In the genomic region with DNA sequence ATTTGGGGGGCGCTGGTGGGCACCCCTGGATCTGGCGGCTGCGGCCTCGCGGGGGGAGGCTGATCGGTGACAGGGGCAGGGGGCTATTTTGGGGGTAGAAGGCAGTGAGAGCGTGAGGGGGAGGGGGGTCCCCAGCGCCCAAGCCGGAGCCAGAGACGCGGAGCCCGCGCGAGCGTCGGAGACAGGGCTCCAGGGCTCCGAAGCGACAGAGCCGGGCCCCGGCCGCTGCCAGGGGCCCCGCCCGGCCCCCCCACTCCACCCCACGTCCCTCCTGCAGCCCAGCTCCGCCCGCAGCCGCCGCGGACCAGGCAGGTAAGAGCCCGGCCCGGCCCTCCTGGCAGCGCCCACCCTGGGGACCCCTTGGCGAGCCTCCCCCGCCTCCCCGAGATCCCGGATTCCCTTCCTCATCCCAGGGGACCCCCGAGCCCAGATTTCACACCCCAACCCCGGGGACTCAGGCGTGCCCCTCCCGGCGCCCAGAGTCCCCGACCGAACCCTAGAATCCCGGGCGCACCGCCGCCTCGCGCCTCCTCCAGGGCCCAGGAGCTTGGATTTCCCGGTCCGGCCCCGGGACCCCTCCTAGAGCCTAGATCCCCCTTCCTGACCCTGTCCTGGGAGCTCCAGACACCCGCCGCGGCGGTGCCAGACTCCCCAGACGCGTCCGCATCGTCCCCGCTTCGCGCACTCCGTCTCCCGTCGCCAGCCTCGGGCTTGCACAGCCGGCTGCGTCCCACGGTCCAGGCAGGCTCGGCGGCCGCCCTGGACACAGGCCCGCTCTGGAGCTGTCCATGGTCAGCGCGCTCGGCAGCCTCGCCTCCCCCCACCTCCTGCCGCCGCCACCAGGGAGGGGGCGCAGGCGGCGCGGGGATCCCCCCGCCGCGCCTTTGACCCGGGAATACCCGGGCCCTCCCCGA, we compare ENCODE assay signal across 2 cellular contexts.
A peak's percentile ranks its signal among the peaks of the same experiment; 100 is the strongest.
TF ChIP-seq lines count a peak whose summit lies in the region.

TSS of gene PPFIA3 (plus strand) at position 134 of the 914 bp plus-strand sequence. CDS start 8,330 bp downstream, outside the sequence.

TF ChIP-seq in A549, 52 proteins besides CTCF, POLR2A, EP300 and RAD21:
- TF ChIP-seq HOXB5 (CRISPR knock-in tag; IDR thresholded peaks at IDR 0.05) (0 out of 2 replicates have a peak, but pooled peaks have one; percentile 38), EHMT2 (IDR thresholded peaks at IDR 0.05; ENCODE audit: low read depth) (0 out of 2 replicates have a peak, but pooled peaks have one; percentile 70), HOXB13 (CRISPR knock-in tag; IDR thresholded peaks at IDR 0.05; ENCODE audit: low read depth) (peak; percentile 47; the same call in 1 of the 2 replicates), FOXS1 (CRISPR knock-in tag; IDR thresholded peaks at IDR 0.05) (no peak), ATOH8 (CRISPR knock-in tag; IDR thresholded peaks at IDR 0.05; ENCODE audit: low read depth) (no peak), MYC (IDR thresholded peaks at IDR 0.05; ENCODE audit: borderline replicate concordance, low read length) (no peak), RNF2 (IDR thresholded peaks at IDR 0.05; ENCODE audit: borderline replicate concordance, low read depth) (peak; percentile 70; the same call in 1 of the 2 replicates), ESRRA (IDR thresholded peaks at IDR 0.05; ENCODE audit: borderline replicate concordance, low read length) (no peak), REST (IDR thresholded peaks at IDR 0.05) (peak; percentile 97), RFX5 (IDR thresholded peaks at IDR 0.05) (no peak), PHF8 (IDR thresholded peaks at IDR 0.05; ENCODE audit: borderline replicate concordance, low read depth) (no peak), HDAC2 (IDR thresholded peaks at IDR 0.05) (0 out of 2 replicates have a peak, but pooled peaks have one; percentile 55), CHD2 (IDR thresholded peaks at IDR 0.05; ENCODE audit: low read length, partially characterized antibody) (no peak), TFCP2L1 (CRISPR knock-in tag; IDR thresholded peaks at IDR 0.05) (no peak), HEYL (CRISPR knock-in tag; IDR thresholded peaks at IDR 0.05) (no peak), MAZ (IDR thresholded peaks at IDR 0.05; ENCODE audit: borderline replicate concordance, low read depth, low read length) (no peak), E2F6 (IDR thresholded peaks at IDR 0.05; ENCODE audit: borderline replicate concordance, low read depth) (peak; percentile 43; the same call in 1 of the 2 replicates), PBX3 (IDR thresholded peaks at IDR 0.05) (no peak), EHF (CRISPR knock-in tag; IDR thresholded peaks at IDR 0.05) (no peak), RARB (CRISPR knock-in tag; IDR thresholded peaks at IDR 0.05) (no peak)
- TF ChIP-seq, protein P1, sequence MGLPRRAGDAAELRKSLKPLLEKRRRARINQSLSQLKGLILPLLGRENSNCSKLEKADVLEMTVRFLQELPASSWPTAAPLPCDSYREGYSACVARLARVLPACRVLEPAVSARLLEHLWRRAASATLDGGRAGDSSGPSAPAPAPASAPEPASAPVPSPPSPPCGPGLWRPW (IDR thresholded peaks at IDR 0.05): no peak
- TF ChIP-seq, protein P2, sequence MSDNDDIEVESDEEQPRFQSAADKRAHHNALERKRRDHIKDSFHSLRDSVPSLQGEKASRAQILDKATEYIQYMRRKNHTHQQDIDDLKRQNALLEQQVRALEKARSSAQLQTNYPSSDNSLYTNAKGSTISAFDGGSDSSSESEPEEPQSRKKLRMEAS (IDR thresholded peaks at IDR 0.05): peak; percentile 72

TF ChIP-seq in H1, 55 proteins besides CTCF, POLR2A, EP300 and RAD21:
- peak; percentile 55 for TF ChIP-seq SUZ12 (IDR thresholded peaks at IDR 0.05; ENCODE audit: low read length)
- peak; percentile 45 for TF ChIP-seq EZH2 (IDR thresholded peaks at IDR 0.05; ENCODE audit: low read depth, low read length, severe bottlenecking)
- no peak for TF ChIP-seq POU5F1 (IDR thresholded peaks at IDR 0.05; ENCODE audit: low read depth, low read length)
- TF ChIP-seq HDAC2 (IDR thresholded peaks at IDR 0.05; ENCODE audit: borderline replicate concordance in 1 of 2, low read depth in 2 of 2, low read length in 2 of 2): peak in 1 of 2 experiments; percentile 32; a peak in 1 of 4 replicates
- peak; percentile 42 for TF ChIP-seq ASH2L (IDR thresholded peaks at IDR 0.05; ENCODE audit: low read length)
- peak; percentile 7 for TF ChIP-seq KDM4A (IDR thresholded peaks at IDR 0.05; ENCODE audit: low read depth, low read length, severe bottlenecking)
- TF ChIP-seq MAFK (IDR thresholded peaks at IDR 0.05; ENCODE audit: low read depth, low read length): no peak
- TF ChIP-seq CEBPB (IDR thresholded peaks at IDR 0.05; ENCODE audit: low read depth, low read length): no peak
- no peak for TF ChIP-seq EGR1 (IDR thresholded peaks at IDR 0.05; ENCODE audit: borderline replicate concordance, low read depth, low read length)
- no peak for TF ChIP-seq CHD1 (IDR thresholded peaks at IDR 0.05; ENCODE audit: low read depth, low read length)
- peak; percentile 58; the same call in 1 of the 2 replicates for TF ChIP-seq KDM1A (IDR thresholded peaks at IDR 0.05; ENCODE audit: borderline replicate concordance, low read length)
- TF ChIP-seq BACH1 (IDR thresholded peaks at IDR 0.05; ENCODE audit: low read length): no peak
- TF ChIP-seq POLR2AphosphoS5 (IDR thresholded peaks at IDR 0.05; ENCODE audit: low read depth, low read length): no peak
- TF ChIP-seq ATF3 (IDR thresholded peaks at IDR 0.05; ENCODE audit: insufficient read depth, low read depth, low read length): no peak
- TF ChIP-seq RNF2 (IDR thresholded peaks at IDR 0.05; ENCODE audit: borderline replicate concordance, low read depth, low read length, missing control alignments, poor library complexity, severe bottlenecking): no peak
- no peak for TF ChIP-seq ZNF274 (IDR thresholded peaks at IDR 0.05; ENCODE audit: borderline replicate concordance, extremely low read depth, low read length)
- TF ChIP-seq CTBP2 (IDR thresholded peaks at IDR 0.05; ENCODE audit: borderline replicate concordance, insufficient read depth, insufficient read length, low read length): peak; percentile 45
- peak in 1 of 2 experiments; percentile 82; a peak in 2 of 4 replicates for TF ChIP-seq SIN3A (conservative IDR thresholded peaks at IDR 0.05 in 1 of 2, IDR thresholded peaks at IDR 0.05 in 1 of 2; ENCODE audit: low read depth in 1 of 2, low read length in 2 of 2)
- TF ChIP-seq JUND (IDR thresholded peaks at IDR 0.05; ENCODE audit: low read length): no peak
- no peak; the same call in 1 of the 2 replicates for TF ChIP-seq RBBP5 (IDR thresholded peaks at IDR 0.05; ENCODE audit: borderline replicate concordance, low read depth, low read length)
- no peak for TF ChIP-seq CBX8 (IDR thresholded peaks at IDR 0.05; ENCODE audit: borderline replicate concordance, low read depth, low read length)
- no peak for TF ChIP-seq ATF2 (IDR thresholded peaks at IDR 0.05; ENCODE audit: low read length)
- no peak for TF ChIP-seq TEAD4 (IDR thresholded peaks at IDR 0.05; ENCODE audit: low read depth, low read length)
- TF ChIP-seq, protein P2 (IDR thresholded peaks at IDR 0.05): 0 out of 2 replicates have a peak, but pooled peaks have one; percentile 52
- TF ChIP-seq SP1 (IDR thresholded peaks at IDR 0.05; ENCODE audit: low read depth, low read length): no peak
TF ChIP-seq in H1: peak in this region for 9.
